Comparison of ENCODE assay signal across 3 cellular contexts in the genomic region with DNA sequence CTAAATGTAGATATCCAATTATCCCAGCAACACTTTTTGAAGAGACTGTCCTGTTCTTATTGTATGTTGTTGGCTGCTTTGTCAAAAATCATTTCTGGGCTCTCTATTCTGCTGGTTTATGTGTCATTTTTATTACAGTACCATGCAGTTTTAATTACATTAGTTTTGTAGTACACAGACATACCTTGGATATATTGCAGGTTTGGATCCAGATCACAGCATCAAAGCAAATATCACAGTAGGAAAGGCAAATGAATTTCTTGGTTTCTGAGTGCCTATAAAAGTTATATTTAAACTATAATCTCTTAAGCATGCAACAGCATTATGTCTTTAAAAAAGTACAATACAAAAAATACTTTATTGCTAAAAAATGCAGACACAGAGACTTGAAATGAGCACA.
TF ChIP-seq lines count a peak whose summit lies in the region.

No MANE protein-coding gene starts in this region.

TF ChIP-seq in SK-N-SH, 30 proteins besides CTCF, POLR2A, EP300 and RAD21 (continues in another document):
- no peak for TF ChIP-seq MAX (IDR thresholded peaks at IDR 0.05; ENCODE audit: low read depth)
- no peak for TF ChIP-seq TEAD4 (IDR thresholded peaks at IDR 0.05; ENCODE audit: borderline replicate concordance, insufficient read depth)
- no peak for TF ChIP-seq JUND (IDR thresholded peaks at IDR 0.05)
- TF ChIP-seq NFIC (IDR thresholded peaks at IDR 0.05; ENCODE audit: borderline replicate concordance), result no peak
- no peak for TF ChIP-seq GABPA (IDR thresholded peaks at IDR 0.05; ENCODE audit: low read depth)
- TF ChIP-seq FOXJ3 (CRISPR knock-in tag; IDR thresholded peaks at IDR 0.05), result no peak
- TF ChIP-seq CHD2 (IDR thresholded peaks at IDR 0.05; ENCODE audit: low read length, partially characterized antibody), result no peak
- TF ChIP-seq, protein P1, sequence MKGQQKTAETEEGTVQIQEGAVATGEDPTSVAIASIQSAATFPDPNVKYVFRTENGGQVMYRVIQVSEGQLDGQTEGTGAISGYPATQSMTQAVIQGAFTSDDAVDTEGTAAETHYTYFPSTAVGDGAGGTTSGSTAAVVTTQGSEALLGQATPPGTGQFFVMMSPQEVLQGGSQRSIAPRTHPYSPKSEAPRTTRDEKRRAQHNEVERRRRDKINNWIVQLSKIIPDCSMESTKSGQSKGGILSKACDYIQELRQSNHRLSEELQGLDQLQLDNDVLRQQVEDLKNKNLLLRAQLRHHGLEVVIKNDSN (IDR thresholded peaks at IDR 0.05; ENCODE audit: borderline replicate concordance, low read depth), result no peak
- TF ChIP-seq MEF2A (IDR thresholded peaks at IDR 0.05; ENCODE audit: borderline replicate concordance, low read depth), result no peak
- TF ChIP-seq IRF3 (IDR thresholded peaks at IDR 0.05; ENCODE audit: low read depth, low read length), result no peak
- TF ChIP-seq SMC3 (IDR thresholded peaks at IDR 0.05; ENCODE audit: low read depth, low read length), result no peak
- no peak for TF ChIP-seq ELF1 (IDR thresholded peaks at IDR 0.05)
- TF ChIP-seq EZH2phosphoT487 (IDR thresholded peaks at IDR 0.05; ENCODE audit: borderline replicate concordance, low read depth), result no peak
- no peak for TF ChIP-seq RFX5 (IDR thresholded peaks at IDR 0.05; ENCODE audit: low read length)
- no peak for TF ChIP-seq FOXM1 (IDR thresholded peaks at IDR 0.05; ENCODE audit: low read depth)
- TF ChIP-seq REST (IDR thresholded peaks at IDR 0.05; ENCODE audit: low read depth, low read length), result no peak
- no peak for TF ChIP-seq NRF1 (IDR thresholded peaks at IDR 0.05; ENCODE audit: low read depth, low read length)

TF ChIP-seq in SK-N-SH treated with all-trans-retinoic acid at 6 μM for 48 hours, 23 proteins besides CTCF, POLR2A, EP300 and RAD21:
- no peak for TF ChIP-seq ZNF8 (CRISPR knock-in tag; IDR thresholded peaks at IDR 0.05)
- TF ChIP-seq ESRRG (CRISPR knock-in tag; IDR thresholded peaks at IDR 0.05), result no peak
- TF ChIP-seq ISL1 (CRISPR knock-in tag; IDR thresholded peaks at IDR 0.05), result no peak
- no peak for TF ChIP-seq ZC3H10 (CRISPR knock-in tag; IDR thresholded peaks at IDR 0.05)
- TF ChIP-seq TCF4 (CRISPR knock-in tag; IDR thresholded peaks at IDR 0.05; ENCODE audit: borderline replicate concordance), result no peak
- TF ChIP-seq SNAI2 (CRISPR knock-in tag; IDR thresholded peaks at IDR 0.05), result no peak
- no peak for TF ChIP-seq CSDC2 (CRISPR knock-in tag; IDR thresholded peaks at IDR 0.05)
- TF ChIP-seq TOX (CRISPR knock-in tag; IDR thresholded peaks at IDR 0.05; ENCODE audit: borderline replicate concordance), result no peak

TF ChIP-seq in K562, 482 proteins besides CTCF, POLR2A, EP300 and RAD21:
- TF ChIP-seq ZNF668 (CRISPR knock-in tag; IDR thresholded peaks at IDR 0.05) (0 out of 2 replicates have a peak, but pooled peaks have one; percentile 30), ZNF280B (CRISPR knock-in tag; IDR thresholded peaks at IDR 0.05) (peak; percentile 50; the same call in 1 of the 2 replicates), TCFL5 (CRISPR knock-in tag; conservative IDR thresholded peaks at IDR 0.05) (no peak), NONO (IDR thresholded peaks at IDR 0.05; ENCODE audit: low read depth in 2 of 2, low read length in 1 of 2) (0 out of 4 replicates have a peak, but pooled peaks of 1 of the 2 experiments have one; percentile 28), ZNF696 (CRISPR knock-in tag; conservative IDR thresholded peaks at IDR 0.05) (no peak), SPI1 (IDR thresholded peaks at IDR 0.05; ENCODE audit: borderline replicate concordance, low read depth, low read length) (no peak)
